ENCODE assay signal across 8 cellular contexts in genomic region chr17:81239714-81240555, GRCh38. TPM values are rescaled to one million over a fixed set of nuclear protein-coding genes. Genes with fewer than 3 reads are reported as not detected.
DNase-seq lines count a peak whose midpoint lies in the region; ATAC-seq, FAIRE-seq and TF ChIP-seq lines count a peak whose summit lies in the region.

No MANE protein-coding gene starts in this region.

- TF ChIP-seq POLR2A in GM12892 (IDR thresholded peaks at IDR 0.05; ENCODE audit: low read depth, low read length) = 0 out of 2 replicates have a peak, but pooled peaks have one; percentile 16

- peak; percentile 54 for DNase-seq in GM12892 (ENCODE audit: insufficient read length)
- peak; percentile 16 for DNase-seq in NOMO-1 treated with DMSO at 0.1 percent for 48 hours (lab: John Stamatoyannopoulos, UW; ENCODE audit: unreplicated experiment)
- peak in 1 of 2 donors; percentile 31 for DNase-seq in activated naive CD4-positive, alpha-beta T cell treated with anti-CD3 and anti-CD28 coated beads, Interleukin-2, amount 50 U/mL, for 72 hours (ENCODE audit: low spot score in 2 of 2)
- peak in 1 of 3 donors; percentile 22 for DNase-seq in immature natural killer cell
- peak; percentile 66 for DNase-seq in stimulated activated CD4-positive, alpha-beta T cell treated with anti-CD3 and anti-CD28 coated beads, Interleukin-4, amount 100 ng/mL, for 24 hours
- DNase-seq in T1000 (lab: John Stamatoyannopoulos, UW) = no peak
- no peak for DNase-seq in effector CD8-positive, alpha-beta T cell (lab: John Stamatoyannopoulos, UW)
- no peak for DNase-seq in D721Med (ENCODE audit: insufficient read length, low spot score)

- TF ChIP-seq CTCF in D721Med (IDR thresholded peaks at IDR 0.05; ENCODE audit: insufficient read depth, missing control alignments) = no peak

- FAIRE-seq in GM12892 (lab: Jason Lieb, UNC) (no peak), D721Med (lab: Jason Lieb, UNC) (no peak)

- no peak for ATAC-seq in activated naive CD4-positive, alpha-beta T cell treated with anti-CD3 and anti-CD28 coated beads, Interleukin-2, amount 50 U/mL, for 72 hours

- H3K27me3 Mint-ChIP-seq in immature natural killer cell (ENCODE audit: low read depth in 3 of 3) = peaks cover 6 to 9% (median 8%) of the 10 kb centered on the region in 3 donors

- H3K27ac Mint-ChIP-seq in activated naive CD4-positive, alpha-beta T cell treated with anti-CD3 and anti-CD28 coated beads, Interleukin-2, amount 50 U/mL, for 72 hours = peak overlapping the region; percentile 91 to 99
- H3K27ac Mint-ChIP-seq in immature natural killer cell = peak overlapping the region; percentile 77 to 87 (median 82)

- H3K36me3 Mint-ChIP-seq in activated naive CD4-positive, alpha-beta T cell treated with anti-CD3 and anti-CD28 coated beads, Interleukin-2, amount 50 U/mL, for 72 hours = peaks cover 8 to 18% of the 10 kb centered on the region in 2 donors
- H3K36me3 Mint-ChIP-seq in immature natural killer cell = peaks cover 0 to 2% (median 0%) of the 10 kb centered on the region in 3 donors

- H3K4me3 Mint-ChIP-seq in immature natural killer cell = peak overlapping the region; percentile 87 to 93 (median 88)

- H3K4me1 Mint-ChIP-seq in immature natural killer cell = peaks cover 47 to 52% of the 10 kb centered on the region in 2 donors

- no peaks in the 10 kb centered on the region for H3K9me3 Mint-ChIP-seq in activated naive CD4-positive, alpha-beta T cell treated with anti-CD3 and anti-CD28 coated beads, Interleukin-2, amount 50 U/mL, for 72 hours
- H3K9me3 Mint-ChIP-seq in immature natural killer cell = no peaks in the 10 kb centered on the region

RNA-seq across cellular contexts. Expression of gene NDUFAF8, which starts 0.8 kb away (rescaled TPM):
- 156 TPM for polyA plus RNA-seq in GM12892 (2012; ENCODE audit: missing spikeins)
- total RNA-seq in activated naive CD4-positive, alpha-beta T cell treated with anti-CD3 and anti-CD28 coated beads, Interleukin-2, amount 50 U/mL, for 72 hours = 10 to 100 TPM; 50.1 to 52.5 TPM
- polyA plus RNA-seq in immature natural killer cell = 100 to 1,000 TPM in 1 of 3 donors, 10 to 100 TPM in 2; 61.2 to 121 (median 67.8) TPM

RNA-seq across cellular contexts. Expression of gene TEPSIN, which starts 1.1 kb away (rescaled TPM):
- polyA plus RNA-seq in GM12892 (2012; ENCODE audit: missing spikeins) = 9.7 TPM
- total RNA-seq in activated naive CD4-positive, alpha-beta T cell treated with anti-CD3 and anti-CD28 coated beads, Interleukin-2, amount 50 U/mL, for 72 hours = 10 to 100 TPM; 23.2 to 38.7 TPM
- 1 to 10 TPM; 1.6 to 7.3 (median 5.0) TPM for polyA plus RNA-seq in immature natural killer cell

RNA-seq across cellular contexts. Expression of gene CEP131, which starts 17.2 kb away (rescaled TPM):
- polyA plus RNA-seq in GM12892 (2012; ENCODE audit: missing spikeins) = 4.8 TPM
- total RNA-seq in activated naive CD4-positive, alpha-beta T cell treated with anti-CD3 and anti-CD28 coated beads, Interleukin-2, amount 50 U/mL, for 72 hours = 10 to 100 TPM; 10.0 to 14.6 TPM
- polyA plus RNA-seq in immature natural killer cell = 1 to 10 TPM in 2 of 3 donors, under 1 TPM in 1; 0.43 to 7.4 (median 1.5) TPM

RNA-seq across cellular contexts. Expression of gene SLC38A10, which starts 55.2 kb away (rescaled TPM):
- 20.1 TPM for polyA plus RNA-seq in GM12892 (2012; ENCODE audit: missing spikeins)
- total RNA-seq in activated naive CD4-positive, alpha-beta T cell treated with anti-CD3 and anti-CD28 coated beads, Interleukin-2, amount 50 U/mL, for 72 hours = 10 to 100 TPM; 19.9 to 72.0 TPM
- polyA plus RNA-seq in immature natural killer cell = 10 to 100 TPM; 46.8 to 98.7 (median 46.8) TPM

Comparison
In these comparisons a context has a peak if more than half of its experiments do, and no peak if none do; other contexts are left out.
1. DNase-seq: peak in GM12892 (single experiment), NOMO-1 treated with DMSO at 0.1 percent for 48 hours (single experiment) and stimulated activated CD4-positive, alpha-beta T cell treated with anti-CD3 and anti-CD28 coated beads, Interleukin-4, amount 100 ng/mL, for 24 hours (single experiment); none in T1000 (single experiment), effector CD8-positive, alpha-beta T cell (single experiment) and D721Med (single experiment).